In genomic region chr22:25961699-25962098, GRCh38 we compare ENCODE assay signal across 22 cellular contexts.
"Had no signal": no experiment of that assay in that cellular context is flagged by ENCODE, and none has a peak within 500 bp of the region (broad histone marks: within the 10 kb centered on the region; RNA-seq: fewer than 3 reads in every experiment).

No MANE protein-coding gene starts in this region.

- H3K9me3 ChIP-seq: gastrocnemius medialis, lower lobe of right lung, prostate gland, right atrium auricular region, testis had no signal

- DNase-seq: effector CD8-positive, alpha-beta T cell; endodermal cell; foreskin fibroblast; gastrocnemius medialis; head of caudate nucleus; left ventricle myocardium superior; lower lobe of right lung; naive thymus-derived CD8-positive, alpha-beta T cell; nephron progenitor cell; nucleus accumbens; stimulated activated CD4-positive, alpha-beta T cell treated with anti-CD3 and anti-CD28 coated beads, Interleukin-12 subunit alpha, Interleukin-12 subunit beta, amount 100 ng/mL, for 4 hours; stimulated activated CD4-positive, alpha-beta T cell treated with anti-CD3 and anti-CD28 coated beads, Interleukin-2, amount 100 ng/mL, for 24 hours; stimulated activated CD4-positive, alpha-beta T cell treated with anti-CD3 and anti-CD28 coated beads, Interleukin-4, amount 100 ng/mL, for 24 hours; stimulated activated naive CD8-positive, alpha-beta T cell treated with anti-CD3 and anti-CD28 coated beads, Interleukin-15, Interleukin-2, amounts not matched to agents 100 U/mL and 50 U/mL, for 24 hours; substantia nigra; testis; tibial artery had no signal

- H3K27ac ChIP-seq: epithelial cell of prostate, gastrocnemius medialis, lower lobe of right lung, prostate gland, right atrium auricular region, testis, tibial artery had no signal

- H3K4me3 ChIP-seq: gastrocnemius medialis, lower lobe of right lung, prostate gland, right atrium auricular region, smooth muscle cell, testis, tibial artery had no signal

- H3K4me2 ChIP-seq: smooth muscle cell had no signal

- FAIRE-seq: keratinocyte had no signal

- H3K36me3 ChIP-seq: lower lobe of right lung, prostate gland, tibial artery had no signal

- H3K27me3 ChIP-seq: gastrocnemius medialis, right atrium auricular region, testis, tibial artery had no signal

- H3K4me1 ChIP-seq: gastrocnemius medialis, lower lobe of right lung, prostate gland, right atrium auricular region, testis, tibial artery had no signal
